In the genomic region with DNA sequence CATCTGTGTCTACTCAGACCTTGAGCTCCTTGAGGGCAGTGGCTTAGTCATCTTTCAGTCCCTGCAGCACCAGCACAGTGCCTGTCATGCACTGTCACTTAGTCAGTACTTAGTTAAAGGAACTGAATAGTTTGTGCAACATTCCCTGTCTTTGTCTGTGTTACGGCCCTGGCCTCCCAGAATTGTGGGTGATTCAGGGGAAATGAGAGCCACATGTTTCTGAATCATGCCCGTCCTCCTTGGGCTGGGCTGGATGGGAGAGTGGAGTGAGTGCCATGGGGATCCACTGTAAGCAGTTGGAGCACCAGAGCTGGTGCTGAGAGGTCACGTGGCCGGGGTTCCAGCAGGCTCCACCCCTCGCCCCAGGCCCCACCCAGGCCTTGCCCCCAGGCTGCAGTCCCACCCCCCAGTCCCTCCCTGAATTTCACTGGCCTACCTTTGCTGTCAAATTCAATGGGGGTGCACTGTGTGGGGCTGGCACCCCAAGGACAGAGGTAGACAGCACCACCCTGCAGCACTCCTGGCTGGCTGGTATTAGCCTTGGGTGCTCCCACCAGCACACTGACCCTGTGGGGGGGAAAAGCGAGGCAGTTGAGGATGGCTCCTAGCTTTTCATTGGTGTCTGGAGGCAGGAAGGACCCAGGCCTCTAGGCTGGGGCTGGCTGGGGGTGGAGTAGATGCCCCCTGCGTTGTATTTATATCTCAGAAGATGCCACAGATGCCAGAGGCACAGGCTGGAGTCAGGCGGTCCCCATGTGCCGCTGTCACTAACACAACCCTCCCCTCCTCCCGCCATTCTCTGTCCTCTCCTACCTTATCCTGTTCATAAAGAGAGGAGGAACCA, we compare ENCODE assay signal across 8 cellular contexts. TPM values are rescaled to one million over a fixed set of nuclear protein-coding genes. Genes with fewer than 3 reads are reported as not detected.
A peak's percentile ranks its signal among the peaks of the same experiment; 100 is the strongest.
DNase-seq lines count a peak whose midpoint lies in the region; ATAC-seq and TF ChIP-seq lines count a peak whose summit lies in the region.

No MANE protein-coding gene starts in this region.

- intact Hi-C loops in PC-3 (cut with micrococcal nuclease): no loop called here
- intact Hi-C loops in left ventricle myocardium superior (cut with micrococcal nuclease): no loop called here

- H3K4me1 ChIP-seq in CD4-positive, CD25-positive, alpha-beta regulatory T cell (ENCODE audit: control insufficient read depth, insufficient read depth, low read length, poor library complexity, severe bottlenecking): peaks cover 58% of the 10 kb centered on the region
- peaks cover 21% of the 10 kb centered on the region for H3K4me1 ChIP-seq in PC-3 (ENCODE audit: insufficient read depth, low read length)

- CTCF ChIA-PET in PC-3 (lab: Charles Lee): no interaction called here

- ATAC-seq in CD4-positive, CD25-positive, alpha-beta regulatory T cell (ENCODE audit: low read depth in 2 of 2): peak; percentile 35 to 38
- ATAC-seq in PC-3: peak; percentile 82
- peak; percentile 62 for ATAC-seq in left ventricle myocardium superior

- peak overlapping the region; percentile 82 for H3K4me3 ChIP-seq in CD4-positive, CD25-positive, alpha-beta regulatory T cell (ENCODE audit: low read depth, low read length)
- H3K4me3 ChIP-seq in PC-3 (ENCODE audit: low read length): no peak overlapping the region

- H3K9me2 ChIP-seq in PC-3 (replicated peaks; ENCODE audit: low read length): no peaks in the 10 kb centered on the region

- H3K9me3 Mint-ChIP-seq in CD4-positive, CD25-positive, alpha-beta regulatory T cell: no peaks in the 10 kb centered on the region
- H3K9me3 Mint-ChIP-seq in activated naive CD8-positive, alpha-beta T cell (ENCODE audit: low read depth): no peaks in the 10 kb centered on the region

- peaks cover 29% of the 10 kb centered on the region for H3K36me3 ChIP-seq in CD4-positive, CD25-positive, alpha-beta regulatory T cell (ENCODE audit: control insufficient read depth, insufficient read depth, low read length)
- no peaks in the 10 kb centered on the region; the same call in 1 of the 2 replicates for H3K36me3 ChIP-seq in PC-3 (ENCODE audit: low read depth, low read length)

- POLR2A ChIA-PET in PC-3 (lab: Charles Lee; ENCODE audit: unreplicated experiment): interaction anchor here (0.5 kb wide), 1 partner anchor 52 kb away, joined by 3 read pairs; no protein-coding TSS in a partner anchor

- H3K9me3 ChIP-seq in CD4-positive, CD25-positive, alpha-beta regulatory T cell (ENCODE audit: control insufficient read depth in 2 of 2, low read length in 2 of 2): no peaks in the 10 kb centered on the region
- H3K9me3 ChIP-seq in PC-3 (ENCODE audit: low read length): no peaks in the 10 kb centered on the region

- no peaks in the 10 kb centered on the region for H3K27me3 Mint-ChIP-seq in CD4-positive, CD25-positive, alpha-beta regulatory T cell
- no peaks in the 10 kb centered on the region for H3K27me3 Mint-ChIP-seq in activated naive CD8-positive, alpha-beta T cell

- TF ChIP-seq CTCF in PC-3 (conservative IDR thresholded peaks at IDR 0.05; ENCODE audit: low read depth, low read length): no peak

- peaks cover 11 to 85% (median 46%) of the 10 kb centered on the region in 4 donors for H3K4me1 Mint-ChIP-seq in CD4-positive, CD25-positive, alpha-beta regulatory T cell
- peaks cover 65% of the 10 kb centered on the region for H3K4me1 Mint-ChIP-seq in activated naive CD8-positive, alpha-beta T cell (ENCODE audit: low read depth)

- H3K27ac Mint-ChIP-seq in CD4-positive, CD25-positive, alpha-beta regulatory T cell: peak overlapping the region; percentile 96 to 100 (median 96)
- peak overlapping the region; percentile 97 for H3K27ac Mint-ChIP-seq in activated naive CD8-positive, alpha-beta T cell

- H3K27me3 ChIP-seq in CD4-positive, CD25-positive, alpha-beta regulatory T cell (ENCODE audit: control insufficient read depth, insufficient read depth, low read length): no peaks in the 10 kb centered on the region
- no peaks in the 10 kb centered on the region for H3K27me3 ChIP-seq in PC-3 (ENCODE audit: low read length)

- H3K27ac ChIP-seq in CD4-positive, CD25-positive, alpha-beta regulatory T cell (ENCODE audit: insufficient read depth, low read length, poor library complexity, severe bottlenecking): peak overlapping the region; percentile 87
- peak overlapping the region; percentile 81 for H3K27ac ChIP-seq in PC-3 (ENCODE audit: low read length)

- H3K4me3 Mint-ChIP-seq in CD4-positive, CD25-positive, alpha-beta regulatory T cell: peak overlapping the region; percentile 17 to 83 (median 74)
- H3K4me3 Mint-ChIP-seq in activated naive CD8-positive, alpha-beta T cell: peak overlapping the region; percentile 82

- H3K4me2 ChIP-seq in PC-3 (ENCODE audit: low read length): 0 out of 2 replicates have a peak overlapping the region, but pooled peaks have one; percentile 16

- no TSS peak for BruUV-seq in PC-3 (replicated peaks; lab: Mats Ljungman, UMichigan)

- no peak overlapping the region for H2AFZ ChIP-seq in PC-3 (ENCODE audit: low read length)

- peak in 2 of 3 donors; percentile 41 to 78 for DNase-seq in CD4-positive, CD25-positive, alpha-beta regulatory T cell
- DNase-seq in PC-3 (peak; percentile 87), left ventricle myocardium superior (peak; percentile 73), GDM1 (lab: John Stamatoyannopoulos, UW) (no peak), NCI-H146 treated with DMSO at 0.1 percent for 48 hours (lab: John Stamatoyannopoulos, UW; ENCODE audit: unreplicated experiment) (no peak), NCI-H2227 treated with DMSO at 0.1 percent for 48 hours (lab: John Stamatoyannopoulos, UW) (no peak)
- peak in 3 of 4 experiments; percentile 30 to 59 (median 44) for DNase-seq in stimulated activated CD4-positive, alpha-beta T cell treated with anti-CD3 and anti-CD28 coated beads, Interleukin-1b, Interleukin-23, amount 100 ng/mL, for 24 hours (ENCODE audit: low read depth in 4 of 4, low spot score in 1 of 4)

- peaks cover 27% of the 10 kb centered on the region for H3K36me3 Mint-ChIP-seq in CD4-positive, CD25-positive, alpha-beta regulatory T cell
- H3K36me3 Mint-ChIP-seq in activated naive CD8-positive, alpha-beta T cell: peaks cover 2% of the 10 kb centered on the region

- peaks cover 13% of the 10 kb centered on the region; the same call in 1 of the 2 replicates for H3K79me2 ChIP-seq in PC-3 (ENCODE audit: low read length)

- no peaks in the 10 kb centered on the region for H4K20me1 ChIP-seq in PC-3 (ENCODE audit: low read length)

- peak overlapping the region; percentile 16; the same call in 1 of the 2 replicates for H3K9ac ChIP-seq in PC-3 (ENCODE audit: low read length)

- peaks cover 4% of the 10 kb centered on the region for H3F3A ChIP-seq in PC-3 (ENCODE audit: low read length, unreplicated experiment)

RNA-seq across cellular contexts. Expression of a gene that starts 7.4 kb away (rescaled TPM):
- total RNA-seq in CD4-positive, CD25-positive, alpha-beta regulatory T cell: 57.4 TPM
- 10 to 100 TPM; 18.6 to 31.8 (median 23.7) TPM for polyA plus RNA-seq in CD4-positive, CD25-positive, alpha-beta regulatory T cell
- total RNA-seq in PC-3 (2014; rRNA removed) (35.9 and 38.2 TPM in 2 replicates), left ventricle myocardium superior (44.1 TPM)

RNA-seq across cellular contexts. Expression of a gene that starts 27.1 kb away (rescaled TPM):
- total RNA-seq in CD4-positive, CD25-positive, alpha-beta regulatory T cell: 0.86 TPM
- polyA plus RNA-seq in CD4-positive, CD25-positive, alpha-beta regulatory T cell: under 1 TPM in 2 of 4 donors, not detected in 2; 0.14 to 0.17 TPM
- 1.8 and 5.0 TPM in 2 replicates for total RNA-seq in PC-3 (2014; rRNA removed)
- total RNA-seq in left ventricle myocardium superior: 7.7 TPM

RNA-seq across cellular contexts. Expression of a gene that starts 47.3 kb away (rescaled TPM):
- total RNA-seq in CD4-positive, CD25-positive, alpha-beta regulatory T cell: not detected
- not detected for polyA plus RNA-seq in CD4-positive, CD25-positive, alpha-beta regulatory T cell
- total RNA-seq in PC-3 (2014; rRNA removed) (not detected in 2 replicates), left ventricle myocardium superior (not detected)

Comparison
In these comparisons a context has a peak if more than half of its experiments do, and no peak if none do; other contexts are left out.
1. DNase-seq: peak in CD4-positive, CD25-positive, alpha-beta regulatory T cell (2 of 3), PC-3 (single experiment), left ventricle myocardium superior (single experiment) and stimulated activated CD4-positive, alpha-beta T cell treated with anti-CD3 and anti-CD28 coated beads, Interleukin-1b, Interleukin-23, amount 100 ng/mL, for 24 hours (3 of 4); none in GDM1 (single experiment), NCI-H146 treated with DMSO at 0.1 percent for 48 hours (single experiment) and NCI-H2227 treated with DMSO at 0.1 percent for 48 hours (single experiment).
2. Peak in every context shown above with its lines, with median percentiles within 50 percentile points of each other: ATAC-seq.